1 cellular context compared by ENCODE assay signal in genomic region chr6:96611342-96611964, GRCh38.
TF ChIP-seq lines count a peak whose summit lies in the region.

No MANE protein-coding gene starts in this region.

TF ChIP-seq in GM12878, 131 proteins besides CTCF, POLR2A, EP300 and RAD21 (continued from another document and continues in another):
- TF ChIP-seq SP1 (IDR thresholded peaks at IDR 0.05; ENCODE audit: low read depth, low read length) (no peak), MEF2B (IDR thresholded peaks at IDR 0.05; ENCODE audit: partially characterized antibody, poor library complexity, severe bottlenecking) (peak; percentile 69), TCF7 (IDR thresholded peaks at IDR 0.05; ENCODE audit: borderline replicate concordance) (no peak), RUNX3 (IDR thresholded peaks at IDR 0.05; ENCODE audit: low read length) (no peak), E2F8 (IDR thresholded peaks at IDR 0.05; ENCODE audit: low read depth, partially characterized antibody) (no peak), CBFB (IDR thresholded peaks at IDR 0.05; ENCODE audit: low read depth) (no peak), MEF2A (IDR thresholded peaks at IDR 0.05; ENCODE audit: insufficient read depth, low read depth, low read length) (no peak), KLF5 (IDR thresholded peaks at IDR 0.05; ENCODE audit: partially characterized antibody) (no peak), RAD51 (IDR thresholded peaks at IDR 0.05) (no peak), PML (IDR thresholded peaks at IDR 0.05; ENCODE audit: low read length) (no peak), CBX5 (IDR thresholded peaks at IDR 0.05; ENCODE audit: low read depth) (no peak), CHD1 (IDR thresholded peaks at IDR 0.05; ENCODE audit: low read depth, low read length) (no peak), ZBTB33 (IDR thresholded peaks at IDR 0.05) (no peak), TBL1XR1 (IDR thresholded peaks at IDR 0.05; ENCODE audit: low read depth, low read length) (no peak), BACH1 (IDR thresholded peaks at IDR 0.05; ENCODE audit: borderline replicate concordance) (peak; percentile 75; the same call in 1 of the 2 replicates), NR2C1 (IDR thresholded peaks at IDR 0.05) (no peak), PRDM15 (CRISPR knock-in tag; IDR thresholded peaks at IDR 0.05) (no peak), DPF2 (IDR thresholded peaks at IDR 0.05) (peak; percentile 96), ATF3 (IDR thresholded peaks at IDR 0.05; ENCODE audit: borderline replicate concordance, extremely low read depth, low read depth, low read length) (no peak), POU2F2 (IDR thresholded peaks at IDR 0.05; ENCODE audit: borderline replicate concordance, low read depth, low read length) (no peak), RBBP5 (conservative IDR thresholded peaks at IDR 0.05) (no peak), ZZZ3 (IDR thresholded peaks at IDR 0.05; ENCODE audit: control insufficient read depth, insufficient read length, low read depth) (no peak), E4F1 (IDR thresholded peaks at IDR 0.05; ENCODE audit: borderline replicate concordance, partially characterized antibody) (no peak), ZNF207 (IDR thresholded peaks at IDR 0.05; ENCODE audit: borderline replicate concordance) (no peak), NBN (IDR thresholded peaks at IDR 0.05) (peak; percentile 39; the same call in 1 of the 2 replicates), IKZF1 (conservative IDR thresholded peaks at IDR 0.05) (peak; percentile 37), SMAD1 (IDR thresholded peaks at IDR 0.05; ENCODE audit: low read depth, partially characterized antibody) (no peak), YY1 (IDR thresholded peaks at IDR 0.05; ENCODE audit: low read depth, low read length) (no peak), GATAD2B (conservative IDR thresholded peaks at IDR 0.05; ENCODE audit: low read depth) (peak; percentile 32; the same call in 1 of the 2 replicates), USF2 (IDR thresholded peaks at IDR 0.05; ENCODE audit: borderline replicate concordance, low read depth, low read length) (no peak), FOXM1 (IDR thresholded peaks at IDR 0.05; ENCODE audit: low read depth, low read length) (no peak), IKZF2 (IDR thresholded peaks at IDR 0.05) (peak; percentile 57 to 59), HCFC1 (IDR thresholded peaks at IDR 0.05; ENCODE audit: low read length) (no peak), ATF2 (IDR thresholded peaks at IDR 0.05; ENCODE audit: low read length) (0 out of 2 replicates have a peak, but pooled peaks have one; percentile 36), ZNF592 (IDR thresholded peaks at IDR 0.05) (no peak), HDAC6 (IDR thresholded peaks at IDR 0.05; ENCODE audit: unreplicated experiment) (no peak), NFYA (IDR thresholded peaks at IDR 0.05; ENCODE audit: borderline replicate concordance, low read depth, low read length) (no peak), CBX3 (IDR thresholded peaks at IDR 0.05; ENCODE audit: borderline replicate concordance, low read depth) (no peak), RELB (IDR thresholded peaks at IDR 0.05; ENCODE audit: low read depth) (peak; percentile 75), HDAC2 (IDR thresholded peaks at IDR 0.05) (no peak), ATF7 (IDR thresholded peaks at IDR 0.05; ENCODE audit: low read depth) (peak; percentile 89), PKNOX1 (IDR thresholded peaks at IDR 0.05) (peak; percentile 74; the same call in 1 of the 2 replicates), SUZ12 (IDR thresholded peaks at IDR 0.05; ENCODE audit: unreplicated experiment) (no peak)
